In genomic region chr1:153977250-153978240, GRCh38 we compare ENCODE assay signal across 1 cellular context.
TF ChIP-seq lines count a peak whose summit lies in the region.

Gene JTB, minus strand, starts transcription at chr1:153977674. Its CDS starts 422 bp downstream, at chr1:153977252.

TF ChIP-seq in K562, 482 proteins besides CTCF, POLR2A, EP300 and RAD21 (continued from another document and continues in another):
- TF ChIP-seq ZNF696 (CRISPR knock-in tag; conservative IDR thresholded peaks at IDR 0.05): no peak
- TF ChIP-seq ARID1B (IDR thresholded peaks at IDR 0.05): no peak
- TF ChIP-seq, protein P1, sequence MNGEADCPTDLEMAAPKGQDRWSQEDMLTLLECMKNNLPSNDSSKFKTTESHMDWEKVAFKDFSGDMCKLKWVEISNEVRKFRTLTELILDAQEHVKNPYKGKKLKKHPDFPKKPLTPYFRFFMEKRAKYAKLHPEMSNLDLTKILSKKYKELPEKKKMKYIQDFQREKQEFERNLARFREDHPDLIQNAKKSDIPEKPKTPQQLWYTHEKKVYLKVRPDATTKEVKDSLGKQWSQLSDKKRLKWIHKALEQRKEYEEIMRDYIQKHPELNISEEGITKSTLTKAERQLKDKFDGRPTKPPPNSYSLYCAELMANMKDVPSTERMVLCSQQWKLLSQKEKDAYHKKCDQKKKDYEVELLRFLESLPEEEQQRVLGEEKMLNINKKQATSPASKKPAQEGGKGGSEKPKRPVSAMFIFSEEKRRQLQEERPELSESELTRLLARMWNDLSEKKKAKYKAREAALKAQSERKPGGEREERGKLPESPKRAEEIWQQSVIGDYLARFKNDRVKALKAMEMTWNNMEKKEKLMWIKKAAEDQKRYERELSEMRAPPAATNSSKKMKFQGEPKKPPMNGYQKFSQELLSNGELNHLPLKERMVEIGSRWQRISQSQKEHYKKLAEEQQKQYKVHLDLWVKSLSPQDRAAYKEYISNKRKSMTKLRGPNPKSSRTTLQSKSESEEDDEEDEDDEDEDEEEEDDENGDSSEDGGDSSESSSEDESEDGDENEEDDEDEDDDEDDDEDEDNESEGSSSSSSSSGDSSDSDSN (IDR thresholded peaks at IDR 0.05; ENCODE audit: borderline replicate concordance in 1 of 2, low read depth in 2 of 2, low read length in 2 of 2): peak in 1 of 2 experiments; percentile 37; a peak in 1 of 4 replicates
- TF ChIP-seq PRMT5 (CRISPR knock-in tag; IDR thresholded peaks at IDR 0.05): no peak
- no peak for TF ChIP-seq ESRRB (CRISPR knock-in tag; IDR thresholded peaks at IDR 0.05; ENCODE audit: borderline replicate concordance)
- peak; percentile 58 for TF ChIP-seq GABPB1 (CRISPR knock-in tag; IDR thresholded peaks at IDR 0.05)
- no peak for TF ChIP-seq SFPQ (IDR thresholded peaks at IDR 0.05; ENCODE audit: low read depth, low read length)
- peak; percentile 31; the same call in 1 of the 2 replicates for TF ChIP-seq NR2C1 (IDR thresholded peaks at IDR 0.05)
- TF ChIP-seq NR2C1 (tag; IDR thresholded peaks at IDR 0.05): peak; percentile 61; the same call in 1 of the 2 replicates
- TF ChIP-seq ETS1 (conservative IDR thresholded peaks at IDR 0.05; ENCODE audit: control insufficient read depth, low read depth, low read length): peak; percentile 87
- no peak for TF ChIP-seq ZNF512 (tag; IDR thresholded peaks at IDR 0.05)
- TF ChIP-seq MAX (CRISPR knock-in tag; IDR thresholded peaks at IDR 0.05): peak; percentile 87
- TF ChIP-seq ZBTB7A (IDR thresholded peaks at IDR 0.05; ENCODE audit: borderline replicate concordance, control insufficient read depth, low read depth, low read length): peak; percentile 18; the same call in 1 of the 2 replicates
- TF ChIP-seq FOXM1 (IDR thresholded peaks at IDR 0.05; ENCODE audit: low read depth): no peak
- 0 out of 2 replicates have a peak, but pooled peaks have one; percentile 2 for TF ChIP-seq FOXM1 (CRISPR knock-in tag; IDR thresholded peaks at IDR 0.05; ENCODE audit: low read depth)
- TF ChIP-seq RBM34 (IDR thresholded peaks at IDR 0.05; ENCODE audit: borderline replicate concordance, insufficient read depth, low read length): no peak
- no peak for TF ChIP-seq PHB2 (IDR thresholded peaks at IDR 0.05; ENCODE audit: low read depth)
- peak; percentile 4; the same call in 1 of the 2 replicates for TF ChIP-seq PKNOX1 (IDR thresholded peaks at IDR 0.05)
- TF ChIP-seq CCAR2 (IDR thresholded peaks at IDR 0.05; ENCODE audit: low read depth, low read length): no peak
- no peak for TF ChIP-seq NFXL1 (CRISPR knock-in tag; IDR thresholded peaks at IDR 0.05)
- no peak for TF ChIP-seq SREBF1 (IDR thresholded peaks at IDR 0.05; ENCODE audit: borderline replicate concordance, low read depth, low read length)
- no peak for TF ChIP-seq TEAD4 (IDR thresholded peaks at IDR 0.05; ENCODE audit: low read length)
- TF ChIP-seq TEAD4 (CRISPR knock-in tag; IDR thresholded peaks at IDR 0.05; ENCODE audit: borderline replicate concordance): 0 out of 2 replicates have a peak, but pooled peaks have one; percentile 74
- no peak for TF ChIP-seq ZNF584 (CRISPR knock-in tag; IDR thresholded peaks at IDR 0.05; ENCODE audit: low read depth)
- TF ChIP-seq U2AF2 (optimal IDR thresholded peaks at IDR 0.05; ENCODE audit: low read depth, low read length): no peak
- TF ChIP-seq TAF7 (tag; IDR thresholded peaks at IDR 0.05): peak; percentile 47; the same call in 1 of the 2 replicates
- TF ChIP-seq ZNF561 (CRISPR knock-in tag; conservative IDR thresholded peaks at IDR 0.05): no peak
- TF ChIP-seq E2F5 (CRISPR knock-in tag; IDR thresholded peaks at IDR 0.05): no peak
- 0 out of 2 replicates have a peak, but pooled peaks have one; percentile 41 for TF ChIP-seq ZBTB17 (CRISPR knock-in tag; IDR thresholded peaks at IDR 0.05)
- peak; percentile 7 to 46; a peak in 2 of 4 replicates for TF ChIP-seq MAZ (CRISPR knock-in tag; conservative IDR thresholded peaks at IDR 0.05 in 1 of 2, IDR thresholded peaks at IDR 0.05 in 1 of 2)
- TF ChIP-seq CEBPB (tag; IDR thresholded peaks at IDR 0.05): no peak
- TF ChIP-seq, protein P2, sequence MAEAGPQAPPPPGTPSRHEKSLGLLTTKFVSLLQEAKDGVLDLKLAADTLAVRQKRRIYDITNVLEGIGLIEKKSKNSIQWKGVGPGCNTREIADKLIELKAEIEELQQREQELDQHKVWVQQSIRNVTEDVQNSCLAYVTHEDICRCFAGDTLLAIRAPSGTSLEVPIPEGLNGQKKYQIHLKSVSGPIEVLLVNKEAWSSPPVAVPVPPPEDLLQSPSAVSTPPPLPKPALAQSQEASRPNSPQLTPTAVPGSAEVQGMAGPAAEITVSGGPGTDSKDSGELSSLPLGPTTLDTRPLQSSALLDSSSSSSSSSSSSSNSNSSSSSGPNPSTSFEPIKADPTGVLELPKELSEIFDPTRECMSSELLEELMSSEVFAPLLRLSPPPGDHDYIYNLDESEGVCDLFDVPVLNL (CRISPR knock-in tag; IDR thresholded peaks at IDR 0.05; ENCODE audit: low read depth): no peak
- TF ChIP-seq ZBTB5 (IDR thresholded peaks at IDR 0.05): no peak
- TF ChIP-seq, protein P3, sequence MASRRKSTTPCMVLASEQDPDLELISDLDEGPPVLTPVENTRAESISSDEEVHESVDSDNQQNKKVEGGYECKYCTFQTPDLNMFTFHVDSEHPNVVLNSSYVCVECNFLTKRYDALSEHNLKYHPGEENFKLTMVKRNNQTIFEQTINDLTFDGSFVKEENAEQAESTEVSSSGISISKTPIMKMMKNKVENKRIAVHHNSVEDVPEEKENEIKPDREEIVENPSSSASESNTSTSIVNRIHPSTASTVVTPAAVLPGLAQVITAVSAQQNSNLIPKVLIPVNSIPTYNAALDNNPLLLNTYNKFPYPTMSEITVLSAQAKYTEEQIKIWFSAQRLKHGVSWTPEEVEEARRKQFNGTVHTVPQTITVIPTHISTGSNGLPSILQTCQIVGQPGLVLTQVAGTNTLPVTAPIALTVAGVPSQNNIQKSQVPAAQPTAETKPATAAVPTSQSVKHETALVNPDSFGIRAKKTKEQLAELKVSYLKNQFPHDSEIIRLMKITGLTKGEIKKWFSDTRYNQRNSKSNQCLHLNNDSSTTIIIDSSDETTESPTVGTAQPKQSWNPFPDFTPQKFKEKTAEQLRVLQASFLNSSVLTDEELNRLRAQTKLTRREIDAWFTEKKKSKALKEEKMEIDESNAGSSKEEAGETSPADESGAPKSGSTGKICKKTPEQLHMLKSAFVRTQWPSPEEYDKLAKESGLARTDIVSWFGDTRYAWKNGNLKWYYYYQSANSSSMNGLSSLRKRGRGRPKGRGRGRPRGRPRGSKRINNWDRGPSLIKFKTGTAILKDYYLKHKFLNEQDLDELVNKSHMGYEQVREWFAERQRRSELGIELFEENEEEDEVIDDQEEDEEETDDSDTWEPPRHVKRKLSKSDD (conservative IDR thresholded peaks at IDR 0.05; ENCODE audit: low read length): no peak
- peak; percentile 38; the same call in 1 of the 2 replicates for TF ChIP-seq SP1 (CRISPR knock-in tag; IDR thresholded peaks at IDR 0.05)
- no peak for TF ChIP-seq RFX7 (CRISPR knock-in tag; IDR thresholded peaks at IDR 0.05)
- TF ChIP-seq HMGN3 (IDR thresholded peaks at IDR 0.05; ENCODE audit: borderline replicate concordance, extremely low read depth, insufficient read length, low read depth, low read length): peak; percentile 66
- no peak for TF ChIP-seq CBX5 (IDR thresholded peaks at IDR 0.05; ENCODE audit: borderline replicate concordance, low read depth)
- TF ChIP-seq MED1 (CRISPR knock-in tag; IDR thresholded peaks at IDR 0.05; ENCODE audit: borderline replicate concordance): no peak
- peak; percentile 61 to 75; a peak in 3 of 4 replicates for TF ChIP-seq SIN3A (IDR thresholded peaks at IDR 0.05; ENCODE audit: borderline replicate concordance in 2 of 2, control insufficient read depth in 1 of 2, low read depth in 2 of 2, low read length in 2 of 2)
- TF ChIP-seq ZNF778 (CRISPR knock-in tag; IDR thresholded peaks at IDR 0.05): no peak
- TF ChIP-seq MCM2 (IDR thresholded peaks at IDR 0.05; ENCODE audit: low read depth): no peak
- TF ChIP-seq MAFF (IDR thresholded peaks at IDR 0.05; ENCODE audit: low read length): no peak
- 0 out of 2 replicates have a peak, but pooled peaks have one; percentile 52 for TF ChIP-seq DNMT1 (IDR thresholded peaks at IDR 0.05)
